In the genomic region with DNA sequence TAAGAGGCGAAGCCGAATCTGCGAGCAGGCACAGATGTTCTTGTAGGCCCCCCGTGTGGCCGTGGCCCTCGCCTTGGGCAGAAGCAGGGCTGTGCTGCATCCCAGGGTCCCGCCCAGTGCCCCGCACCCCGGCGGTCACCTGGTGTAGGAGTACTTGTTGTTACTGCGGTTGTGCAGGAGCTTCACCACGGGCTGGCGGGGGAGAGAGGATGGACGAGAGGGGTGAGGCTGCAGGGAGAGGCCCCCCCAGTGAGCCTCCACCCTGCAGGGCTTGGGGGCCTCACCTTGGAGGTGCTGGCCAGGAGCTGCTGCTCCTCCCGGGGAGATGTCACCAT, we compare ENCODE assay signal across 1 cellular context.
TF ChIP-seq lines count a peak whose summit lies in the region.

No MANE protein-coding gene starts in this region.

TF ChIP-seq in WTC11, 78 proteins besides CTCF, POLR2A, EP300 and RAD21:
- TF ChIP-seq, protein P1, sequence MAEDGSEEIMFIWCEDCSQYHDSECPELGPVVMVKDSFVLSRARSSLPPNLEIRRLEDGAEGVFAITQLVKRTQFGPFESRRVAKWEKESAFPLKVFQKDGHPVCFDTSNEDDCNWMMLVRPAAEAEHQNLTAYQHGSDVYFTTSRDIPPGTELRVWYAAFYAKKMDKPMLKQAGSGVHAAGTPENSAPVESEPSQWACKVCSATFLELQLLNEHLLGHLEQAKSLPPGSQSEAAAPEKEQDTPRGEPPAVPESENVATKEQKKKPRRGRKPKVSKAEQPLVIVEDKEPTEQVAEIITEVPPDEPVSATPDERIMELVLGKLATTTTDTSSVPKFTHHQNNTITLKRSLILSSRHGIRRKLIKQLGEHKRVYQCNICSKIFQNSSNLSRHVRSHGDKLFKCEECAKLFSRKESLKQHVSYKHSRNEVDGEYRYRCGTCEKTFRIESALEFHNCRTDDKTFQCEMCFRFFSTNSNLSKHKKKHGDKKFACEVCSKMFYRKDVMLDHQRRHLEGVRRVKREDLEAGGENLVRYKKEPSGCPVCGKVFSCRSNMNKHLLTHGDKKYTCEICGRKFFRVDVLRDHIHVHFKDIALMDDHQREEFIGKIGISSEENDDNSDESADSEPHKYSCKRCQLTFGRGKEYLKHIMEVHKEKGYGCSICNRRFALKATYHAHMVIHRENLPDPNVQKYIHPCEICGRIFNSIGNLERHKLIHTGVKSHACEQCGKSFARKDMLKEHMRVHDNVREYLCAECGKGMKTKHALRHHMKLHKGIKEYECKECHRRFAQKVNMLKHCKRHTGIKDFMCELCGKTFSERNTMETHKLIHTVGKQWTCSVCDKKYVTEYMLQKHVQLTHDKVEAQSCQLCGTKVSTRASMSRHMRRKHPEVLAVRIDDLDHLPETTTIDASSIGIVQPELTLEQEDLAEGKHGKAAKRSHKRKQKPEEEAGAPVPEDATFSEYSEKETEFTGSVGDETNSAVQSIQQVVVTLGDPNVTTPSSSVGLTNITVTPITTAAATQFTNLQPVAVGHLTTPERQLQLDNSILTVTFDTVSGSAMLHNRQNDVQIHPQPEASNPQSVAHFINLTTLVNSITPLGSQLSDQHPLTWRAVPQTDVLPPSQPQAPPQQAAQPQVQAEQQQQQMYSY (CRISPR knock-in tag; IDR thresholded peaks at IDR 0.05) = no peak
- TF ChIP-seq NFYB (CRISPR knock-in tag; conservative IDR thresholded peaks at IDR 0.05; ENCODE audit: low read depth) (no peak), PRRX2 (CRISPR knock-in tag; IDR thresholded peaks at IDR 0.05) (no peak), EMX1 (CRISPR knock-in tag; IDR thresholded peaks at IDR 0.05) (no peak), ZNF671 (CRISPR knock-in tag; IDR thresholded peaks at IDR 0.05) (no peak)
- TF ChIP-seq, protein P2, sequence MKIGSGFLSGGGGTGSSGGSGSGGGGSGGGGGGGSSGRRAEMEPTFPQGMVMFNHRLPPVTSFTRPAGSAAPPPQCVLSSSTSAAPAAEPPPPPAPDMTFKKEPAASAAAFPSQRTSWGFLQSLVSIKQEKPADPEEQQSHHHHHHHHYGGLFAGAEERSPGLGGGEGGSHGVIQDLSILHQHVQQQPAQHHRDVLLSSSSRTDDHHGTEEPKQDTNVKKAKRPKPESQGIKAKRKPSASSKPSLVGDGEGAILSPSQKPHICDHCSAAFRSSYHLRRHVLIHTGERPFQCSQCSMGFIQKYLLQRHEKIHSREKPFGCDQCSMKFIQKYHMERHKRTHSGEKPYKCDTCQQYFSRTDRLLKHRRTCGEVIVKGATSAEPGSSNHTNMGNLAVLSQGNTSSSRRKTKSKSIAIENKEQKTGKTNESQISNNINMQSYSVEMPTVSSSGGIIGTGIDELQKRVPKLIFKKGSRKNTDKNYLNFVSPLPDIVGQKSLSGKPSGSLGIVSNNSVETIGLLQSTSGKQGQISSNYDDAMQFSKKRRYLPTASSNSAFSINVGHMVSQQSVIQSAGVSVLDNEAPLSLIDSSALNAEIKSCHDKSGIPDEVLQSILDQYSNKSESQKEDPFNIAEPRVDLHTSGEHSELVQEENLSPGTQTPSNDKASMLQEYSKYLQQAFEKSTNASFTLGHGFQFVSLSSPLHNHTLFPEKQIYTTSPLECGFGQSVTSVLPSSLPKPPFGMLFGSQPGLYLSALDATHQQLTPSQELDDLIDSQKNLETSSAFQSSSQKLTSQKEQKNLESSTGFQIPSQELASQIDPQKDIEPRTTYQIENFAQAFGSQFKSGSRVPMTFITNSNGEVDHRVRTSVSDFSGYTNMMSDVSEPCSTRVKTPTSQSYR (CRISPR knock-in tag; IDR thresholded peaks at IDR 0.05) = no peak
